In the genomic region with DNA sequence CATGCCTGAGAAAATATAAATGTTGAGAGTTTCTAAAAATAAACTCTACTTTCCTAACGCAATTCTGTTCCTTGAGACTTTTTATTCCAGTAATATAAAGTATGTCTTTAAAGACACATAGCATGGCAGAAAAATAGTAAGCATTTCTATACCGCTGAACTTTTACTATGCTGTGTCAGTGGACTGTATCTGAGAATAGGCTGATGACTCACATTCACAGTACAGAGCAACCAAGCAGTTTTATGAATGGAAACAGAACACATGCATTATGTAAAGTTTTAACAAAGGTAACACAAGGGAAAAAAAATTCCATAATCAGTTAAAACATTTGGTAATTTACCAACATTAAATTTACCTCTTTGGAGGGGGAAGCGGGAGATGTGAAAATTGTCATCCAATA, we compare ENCODE assay signal across 16 cellular contexts. TPM values are rescaled to one million over a fixed set of nuclear protein-coding genes. Genes with fewer than 3 reads are reported as not detected.
DNase-seq lines count a peak whose midpoint lies in the region; ATAC-seq and TF ChIP-seq lines count a peak whose summit lies in the region.
"Had no signal": no experiment of that assay in that cellular context is flagged by ENCODE, and none has a peak within 500 bp of the region (broad histone marks: within the 10 kb centered on the region; RNA-seq: fewer than 3 reads in every experiment).

No MANE protein-coding gene starts in this region.

- H3K36me3 ChIP-seq in mammary epithelial cell (ENCODE audit: insufficient read depth, low read length) (peaks cover 2% of the 10 kb centered on the region), suprapubic skin (peaks cover 13% of the 10 kb centered on the region), mucosa of descending colon (ENCODE audit: low read depth) (no peaks in the 10 kb centered on the region)
- H3K36me3 ChIP-seq: BE2C, HAP-1 had no signal

- peak overlapping the region; percentile 11 for H3K27ac Mint-ChIP-seq in Calu3 (ENCODE audit: unreplicated experiment)
- H3K27ac Mint-ChIP-seq: activated CD4-positive, alpha-beta T cell treated with anti-CD3 and anti-CD28 coated beads, Interleukin-2, amount 10 ng/mL, durations not matched to agents 7 days and 5 days had no signal

- in situ Hi-C loops in mammary epithelial cell (cut with MboI; ENCODE audit: low sequenced_read_pairs in 2 of 2): no loop called here

- peaks cover 9% of the 10 kb centered on the region for H3K79me2 ChIP-seq in mammary epithelial cell (ENCODE audit: insufficient read depth, low read length)

- TF ChIP-seq CTCF in Calu3 (IDR thresholded peaks at IDR 0.05; ENCODE audit: unreplicated experiment): no peak
- no peak for TF ChIP-seq CTCF in mammary epithelial cell (conservative IDR thresholded peaks at IDR 0.05 in 1 of 2, IDR thresholded peaks at IDR 0.05 in 1 of 2; ENCODE audit: extremely low read depth in 1 of 2, insufficient read depth in 1 of 2, low read depth in 1 of 2, low read length in 2 of 2)
- no peak for TF ChIP-seq CTCF in suprapubic skin (IDR thresholded peaks at IDR 0.05)
- no peak for TF ChIP-seq CTCF in mucosa of descending colon (IDR thresholded peaks at IDR 0.05)

- dilution Hi-C loops in mammary epithelial cell (cut with HindIII; ENCODE audit: low sequenced_read_pairs): no loop called here

- H3K4me3 Mint-ChIP-seq in Calu3 (ENCODE audit: low read depth, unreplicated experiment): no peak overlapping the region
- H3K4me3 Mint-ChIP-seq: activated CD4-positive, alpha-beta T cell treated with anti-CD3 and anti-CD28 coated beads, Interleukin-2, amount 10 ng/mL, durations not matched to agents 7 days and 5 days had no signal

- no peaks in the 10 kb centered on the region for H3K36me3 Mint-ChIP-seq in Calu3 (ENCODE audit: insufficient read depth, unreplicated experiment)

- intact Hi-C loops in Calu3 (cut with micrococcal nuclease; ENCODE audit: unreplicated experiment): no loop called here
- intact Hi-C loops in mammary epithelial cell (cut with micrococcal nuclease): no loop called here
- intact Hi-C loops in mucosa of descending colon (cut with DNase I, micrococcal nuclease): no loop called here

- H3K27ac ChIP-seq in mammary epithelial cell (ENCODE audit: insufficient read depth, low read depth, low read length): no peak overlapping the region
- no peak overlapping the region for H3K27ac ChIP-seq in suprapubic skin
- H3K27ac ChIP-seq: heart right ventricle, RWPE1 had no signal

- BruUV-seq in Calu3 (replicated peaks; lab: Mats Ljungman, UMichigan) (no TSS peak), mammary epithelial cell (replicated peaks; lab: Mats Ljungman, UMichigan) (no TSS peak)

- H3K4me1 Mint-ChIP-seq in Calu3 (ENCODE audit: low read depth, unreplicated experiment): peaks cover 8% of the 10 kb centered on the region
- H3K4me1 Mint-ChIP-seq: activated CD4-positive, alpha-beta T cell treated with anti-CD3 and anti-CD28 coated beads, Interleukin-2, amount 10 ng/mL, durations not matched to agents 7 days and 5 days had no signal

- no peaks in the 10 kb centered on the region for H3K9me3 ChIP-seq in mammary epithelial cell (replicated peaks; ENCODE audit: insufficient read depth, low read length)
- no peaks in the 10 kb centered on the region for H3K9me3 ChIP-seq in suprapubic skin
- H3K9me3 ChIP-seq in mucosa of descending colon: no peaks in the 10 kb centered on the region
- H3K9me3 ChIP-seq: BE2C, HAP-1, heart right ventricle had no signal

- CTCF ChIA-PET in Calu3 (lab: Charles Lee) (no interaction called here), mammary epithelial cell (lab: Charles Lee; ENCODE audit: low non-redundant PET) (no interaction called here)

- H2AFZ ChIP-seq in mammary epithelial cell (ENCODE audit: low read depth, low read length): no peak overlapping the region

- no peak for TF ChIP-seq EP300 in suprapubic skin (IDR thresholded peaks at IDR 0.05)

- H3K4me2 ChIP-seq in mammary epithelial cell (ENCODE audit: insufficient read depth, low read depth, low read length): no peak overlapping the region

- no peaks in the 10 kb centered on the region for H3K9me3 Mint-ChIP-seq in Calu3 (ENCODE audit: low read depth, unreplicated experiment)
- H3K9me3 Mint-ChIP-seq: activated CD4-positive, alpha-beta T cell treated with anti-CD3 and anti-CD28 coated beads, Interleukin-2, amount 10 ng/mL, durations not matched to agents 7 days and 5 days had no signal

- no peak for ATAC-seq in mucosa of descending colon

- no peaks in the 10 kb centered on the region for H3K4me1 ChIP-seq in mammary epithelial cell (ENCODE audit: insufficient read depth, low read length)
- no peaks in the 10 kb centered on the region for H3K4me1 ChIP-seq in suprapubic skin
- H3K4me1 ChIP-seq in mucosa of descending colon (ENCODE audit: low read depth): no peaks in the 10 kb centered on the region
- H3K4me1 ChIP-seq: BE2C, HAP-1 had no signal

- H3K9ac ChIP-seq in mammary epithelial cell (ENCODE audit: insufficient read depth, low read length): no peak overlapping the region

- no peaks in the 10 kb centered on the region for H4K20me1 ChIP-seq in mammary epithelial cell (ENCODE audit: insufficient read depth, low read length)

- WGBS in mammary epithelial cell (ENCODE audit: low coverage, missing lambda C conversion rate): 100% methylated on average over 3 of the region's 3 CpGs
- WGBS in suprapubic skin: 81% methylated on average over 3 of the region's 3 CpGs

- H3K4me3 ChIP-seq in mammary epithelial cell (replicated peaks in 1 of 3; ENCODE audit: insufficient read depth in 1 of 3, low read depth in 2 of 3, low read length in 3 of 3): no peak overlapping the region
- no peak overlapping the region for H3K4me3 ChIP-seq in suprapubic skin
- H3K4me3 ChIP-seq in mucosa of descending colon: no peak overlapping the region
- H3K4me3 ChIP-seq: HAP-1, heart right ventricle had no signal

- H3K27me3 ChIP-seq in mammary epithelial cell (ENCODE audit: insufficient read depth, low read length) (no peaks in the 10 kb centered on the region), suprapubic skin (no peaks in the 10 kb centered on the region)
- H3K27me3 ChIP-seq: BE2C, heart right ventricle had no signal

- H3K27me3 Mint-ChIP-seq in Calu3 (ENCODE audit: unreplicated experiment): no peaks in the 10 kb centered on the region
- H3K27me3 Mint-ChIP-seq: activated CD4-positive, alpha-beta T cell treated with anti-CD3 and anti-CD28 coated beads, Interleukin-2, amount 10 ng/mL, durations not matched to agents 7 days and 5 days had no signal

- TF ChIP-seq POLR2A in suprapubic skin (IDR thresholded peaks at IDR 0.05): no peak

- DNase-seq in Calu3: no peak
- DNase-seq in M059J (ENCODE audit: low read depth): peak; percentile 37
- DNase-seq in mammary epithelial cell: peak; percentile 23
- peak; percentile 64 for DNase-seq in iris pigment epithelial cell (ENCODE audit: low read depth)
- DNase-seq in suprapubic skin (ENCODE audit: low spot score in 2 of 2): no peak
- no peak for DNase-seq in cerebellum (ENCODE audit: low spot score)
- DNase-seq in putamen (ENCODE audit: low spot score): no peak
- DNase-seq in mucosa of descending colon: no peak
- DNase-seq: activated CD4-positive, alpha-beta T cell treated with anti-CD3 and anti-CD28 coated beads, Interleukin-2, amount 10 ng/mL, durations not matched to agents 7 days and 5 days; BE2C; heart right ventricle; Karpas-422; NCI-H187; posterior cingulate gyrus had no signal

RNA-seq across cellular contexts. Expression of a gene that starts 38.4 kb away (rescaled TPM):
- total RNA-seq in Calu3 (2022) (88.9 and 90.6 TPM in 2 replicates), mammary epithelial cell (10 to 100 TPM; 53.7 to 68.3 TPM), suprapubic skin (10 to 100 TPM; 48.2 to 92.9 (median 69.5) TPM), cerebellum (60.7 TPM), mucosa of descending colon (10 to 100 TPM; 55.2 to 77.4 (median 74.4) TPM)
- 102 and 105 TPM in 2 replicates for total RNA-seq in M059J (2014; rRNA removed; shearing (Covaris generic))
- polyA plus RNA-seq in mammary epithelial cell: 24.1 TPM
- 58.4 TPM for polyA minus RNA-seq in mammary epithelial cell

Comparison
In these comparisons a context has a peak if more than half of its experiments do, and no peak if none do; other contexts are left out.
1. DNase-seq: peak in M059J (single experiment), mammary epithelial cell (single experiment) and iris pigment epithelial cell (single experiment); none in Calu3 (single experiment), suprapubic skin (0 of 2), cerebellum (single experiment), putamen (single experiment) and mucosa of descending colon (0 of 3).